ENCODE assay signal across 25 cellular contexts in genomic region chr15:68464451-68465090, GRCh38. TPM values are rescaled to one million over a fixed set of nuclear protein-coding genes. Genes with fewer than 3 reads are reported as not detected.
DNase-seq lines count a peak whose midpoint lies in the region; ATAC-seq and TF ChIP-seq lines count a peak whose summit lies in the region.
"Had no signal": no experiment of that assay in that cellular context is flagged by ENCODE, and none has a peak within 500 bp of the region (broad histone marks: within the 10 kb centered on the region; RNA-seq: fewer than 3 reads in every experiment).

No MANE protein-coding gene starts in this region.

- H3K27ac ChIP-seq in esophagus muscularis mucosa (replicated peaks in 1 of 4) = no peak overlapping the region
- H3K27ac ChIP-seq in parathyroid adenoma = no peak overlapping the region
- H3K27ac ChIP-seq: neural progenitor cell, SJCRH30, suprapubic skin, vagina had no signal

- H3K27ac Mint-ChIP-seq in endothelial cell (ENCODE audit: unreplicated experiment) = no peak overlapping the region
- H3K27ac Mint-ChIP-seq: activated naive CD4-positive, alpha-beta T cell treated with anti-CD3 and anti-CD28 coated beads, Interleukin-2, amount 50 U/mL, for 72 hours; activated T-helper 1 cell treated with anti-CD3 and anti-CD28 coated beads, Interleukin-12 subunit alpha, Interleukin-12 subunit beta, Interleukin-2, Interleukin-4 antibody, amounts not matched to agents 30 ng/mL and 10 ng/mL and 1 ng/mL, durations not matched to agents 14 hours and 24 hours and 36 hours; GM23338; neural progenitor cell; T-helper 2 cell treated with Interferon-gamma antibody and Interleukin-4, amounts not matched to agents 5 μg/mL and 100 μg/mL, for 36 hours had no signal

- H3K4me2 ChIP-seq in parathyroid adenoma (ENCODE audit: low read length) = no peak overlapping the region
- H3K4me2 ChIP-seq: GM23338, neural progenitor cell had no signal

- H3K9ac ChIP-seq in parathyroid adenoma = no peak overlapping the region
- H3K9ac ChIP-seq: neural progenitor cell had no signal

- H3K27me3 Mint-ChIP-seq in endothelial cell (ENCODE audit: unreplicated experiment) = peaks cover 2% of the 10 kb centered on the region

- H3K4me1 Mint-ChIP-seq in endothelial cell (ENCODE audit: unreplicated experiment) = no peaks in the 10 kb centered on the region

- H3K27me3 ChIP-seq in esophagus muscularis mucosa (no peaks in the 10 kb centered on the region), parathyroid adenoma (ENCODE audit: control insufficient read depth, insufficient read depth, low read length) (no peaks in the 10 kb centered on the region)
- H3K27me3 ChIP-seq: breast epithelium, neural progenitor cell, vagina had no signal

- WGBS in esophagus muscularis mucosa = 92% methylated on average over 4 of the region's 7 CpGs

- H3K4me1 ChIP-seq in esophagus muscularis mucosa (peaks cover 0 to 5% (median 5%) of the 10 kb centered on the region in 4 donors), parathyroid adenoma (peaks cover 13% of the 10 kb centered on the region)
- H3K4me1 ChIP-seq: breast epithelium, neural progenitor cell, SJCRH30, vagina had no signal

- no peaks in the 10 kb centered on the region for H3K9me3 Mint-ChIP-seq in endothelial cell (ENCODE audit: unreplicated experiment)
- H3K9me3 Mint-ChIP-seq: activated naive CD4-positive, alpha-beta T cell treated with anti-CD3 and anti-CD28 coated beads, Interleukin-2, amount 50 U/mL, for 72 hours; activated T-helper 1 cell treated with anti-CD3 and anti-CD28 coated beads, Interleukin-12 subunit alpha, Interleukin-12 subunit beta, Interleukin-2, Interleukin-4 antibody, amounts not matched to agents 30 ng/mL and 10 ng/mL and 1 ng/mL, durations not matched to agents 14 hours and 24 hours and 36 hours; GM23338; neural progenitor cell had no signal

- no peak for TF ChIP-seq POLR2A in esophagus muscularis mucosa (IDR thresholded peaks at IDR 0.05; ENCODE audit: low read depth)

- no peak overlapping the region for H3K4me3 Mint-ChIP-seq in endothelial cell (ENCODE audit: unreplicated experiment)
- H3K4me3 Mint-ChIP-seq: activated T-helper 1 cell treated with anti-CD3 and anti-CD28 coated beads, Interleukin-12 subunit alpha, Interleukin-12 subunit beta, Interleukin-2, Interleukin-4 antibody, amounts not matched to agents 30 ng/mL and 10 ng/mL and 1 ng/mL, durations not matched to agents 14 hours and 24 hours and 36 hours; GM23338; neural progenitor cell; T-helper 2 cell treated with Interferon-gamma antibody and Interleukin-4, amounts not matched to agents 5 μg/mL and 100 μg/mL, for 36 hours had no signal

- DNase-seq in AG20443 (ENCODE audit: low spot score) (peak; percentile 70), LHCN-M2 (ENCODE audit: low read depth) (peak; percentile 62), esophagus muscularis mucosa (ENCODE audit: extremely low spot score) (peak; percentile 84), SK-N-DZ (ENCODE audit: low spot score) (no peak), endothelial cell (ENCODE audit: low spot score) (no peak)
- DNase-seq: dermis blood vessel endothelial cell, DND-41, midbrain, NCI-H1417, NCI-H2171, NCI-H748 treated with DMSO at 0.1 percent for 48 hours, PC-3, SJCRH30 had no signal

- intact Hi-C loops in esophagus muscularis mucosa (cut with DNase I) = no loop called here

- H3K9me3 ChIP-seq in esophagus muscularis mucosa (peaks cover 0 to 6% (median 0%) of the 10 kb centered on the region in 4 donors), parathyroid adenoma (ENCODE audit: control insufficient read depth, low read length) (no peaks in the 10 kb centered on the region)
- H3K9me3 ChIP-seq: breast epithelium, SJCRH30, suprapubic skin, vagina had no signal

- no peak for TF ChIP-seq EP300 in esophagus muscularis mucosa (IDR thresholded peaks at IDR 0.05)

- H3K79me2 ChIP-seq in parathyroid adenoma = no peaks in the 10 kb centered on the region

- no peak for ATAC-seq in GM18858 (IDR thresholded peaks at IDR 0.05; ENCODE audit: unreplicated experiment)
- no peak for ATAC-seq in HG03520 (IDR thresholded peaks at IDR 0.05; ENCODE audit: unreplicated experiment)
- ATAC-seq: activated CD4-positive, CD25-positive, alpha-beta regulatory T cell treated with anti-CD3 and anti-CD28 coated beads, Interleukin-2, amount 50 U/mL, for 24 hours; activated naive CD4-positive, alpha-beta T cell treated with anti-CD3 and anti-CD28 coated beads, Interleukin-2, amount 50 U/mL, for 72 hours; GM23338; PC-3 had no signal

- peak overlapping the region; percentile 53 for H2AFZ ChIP-seq in parathyroid adenoma
- H2AFZ ChIP-seq: GM23338, neural progenitor cell had no signal

- TF ChIP-seq CTCF in esophagus muscularis mucosa (IDR thresholded peaks at IDR 0.05) = no peak
- TF ChIP-seq CTCF in parathyroid adenoma (IDR thresholded peaks at IDR 0.05) = no peak
- no peak for TF ChIP-seq CTCF in endothelial cell (IDR thresholded peaks at IDR 0.05; ENCODE audit: unreplicated experiment)

- H3K36me3 Mint-ChIP-seq in endothelial cell (ENCODE audit: low read depth, unreplicated experiment) = no peaks in the 10 kb centered on the region
- H3K36me3 Mint-ChIP-seq: activated naive CD4-positive, alpha-beta T cell treated with anti-CD3 and anti-CD28 coated beads, Interleukin-2, amount 50 U/mL, for 72 hours; neural progenitor cell had no signal

- H3K36me3 ChIP-seq in esophagus muscularis mucosa (no peaks in the 10 kb centered on the region), parathyroid adenoma (ENCODE audit: control insufficient read depth, insufficient read depth, low read length) (no peaks in the 10 kb centered on the region)
- H3K36me3 ChIP-seq: breast epithelium, neural progenitor cell, SJCRH30, suprapubic skin, vagina had no signal

- H3K4me3 ChIP-seq in esophagus muscularis mucosa (no peak overlapping the region), parathyroid adenoma (ENCODE audit: low read depth, low read length) (no peak overlapping the region)
- H3K4me3 ChIP-seq: breast epithelium, GM23338, neural progenitor cell, SJCRH30, suprapubic skin, vagina had no signal

RNA-seq across cellular contexts. Expression of gene ITGA11, which starts 32.6 kb away (rescaled TPM):
- total RNA-seq in LHCN-M2 (2014; rRNA removed) = 14.6 and 22.0 TPM in 2 replicates
- polyA plus RNA-seq in LHCN-M2 (2012) = 115 TPM
- total RNA-seq in esophagus muscularis mucosa = 10 to 100 TPM in 2 of 4 donors, 1 to 10 TPM in 2; 3.3 to 15.8 (median 8.6) TPM
- 0.48 and 0.77 TPM in 2 replicates for polyA plus RNA-seq in SK-N-DZ (2014; cell fraction: cytosol; rRNA removed)
- polyA plus RNA-seq in SK-N-DZ (2014; cell fraction: nucleus; rRNA removed) = 0.21 and 0.76 TPM in 2 replicates
- 0.28 TPM for total RNA-seq in endothelial cell (ENCODE audit: unreplicated experiment)
- total RNA-seq: PC-3, SJCRH30 had no signal

Comparison
In these comparisons a context has a peak if more than half of its experiments do, and no peak if none do; other contexts are left out.
1. DNase-seq: peak in AG20443 (single experiment), LHCN-M2 (single experiment) and esophagus muscularis mucosa (single experiment); none in SK-N-DZ (single experiment) and endothelial cell (single experiment).